8 cellular contexts compared by ENCODE assay signal in the genomic region with DNA sequence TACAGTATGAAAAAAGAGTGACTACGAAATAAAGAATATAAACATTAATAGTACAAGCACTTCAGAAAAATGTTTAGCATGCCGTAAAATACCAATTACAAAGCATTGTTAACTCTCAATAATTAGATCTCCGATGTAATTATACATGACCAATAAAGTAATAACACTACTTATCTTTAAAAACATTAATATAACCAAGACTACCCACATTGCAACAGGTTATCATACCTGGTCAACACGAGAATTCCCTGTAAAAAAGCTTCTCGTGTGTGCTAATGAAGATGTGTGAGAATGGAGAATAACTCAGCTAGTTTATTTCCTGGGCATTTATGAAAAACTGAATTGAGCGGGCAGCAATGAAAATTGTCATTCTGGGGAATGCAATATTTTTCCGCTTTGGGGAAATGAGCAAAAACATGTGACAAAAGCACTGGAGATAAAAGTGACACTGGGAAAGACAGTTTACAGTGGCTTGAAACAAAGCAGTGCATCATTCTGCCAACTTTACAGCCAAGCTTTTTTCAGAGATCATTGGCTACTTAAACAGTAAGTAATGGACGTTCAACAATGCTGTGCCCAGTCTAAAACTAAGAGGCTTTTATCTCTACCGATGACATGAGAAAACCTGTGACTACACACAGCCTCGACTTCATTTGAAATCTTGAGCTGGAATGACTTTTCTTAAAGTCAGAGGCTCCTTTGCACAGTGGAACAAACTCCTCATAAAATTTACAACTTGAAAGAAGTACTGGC. TPM values are rescaled to one million over a fixed set of nuclear protein-coding genes. Genes with fewer than 3 reads are reported as not detected.
DNase-seq lines count a peak whose midpoint lies in the region; ATAC-seq and TF ChIP-seq lines count a peak whose summit lies in the region.

No MANE protein-coding gene starts in this region.

- H3K79me2 ChIP-seq in PC-9 (ENCODE audit: low read depth) (no peaks in the 10 kb centered on the region), smooth muscle cell (ENCODE audit: low read depth) (peaks cover 18% of the 10 kb centered on the region)

- no peaks in the 10 kb centered on the region for H3K9me2 ChIP-seq in PC-9 (ENCODE audit: insufficient read depth)

- H3K36me3 ChIP-seq in PC-9 (ENCODE audit: low read depth) (no peaks in the 10 kb centered on the region; the same call in 1 of the 2 replicates), esophagus muscularis mucosa (peaks cover 0 to 4% (median 1%) of the 10 kb centered on the region in 4 donors), smooth muscle cell (ENCODE audit: low read depth) (no peaks in the 10 kb centered on the region), SJCRH30 (no peaks in the 10 kb centered on the region)

- H3K4me3 ChIP-seq in GM08714 (ENCODE audit: low read length) (peak overlapping the region; percentile 73; the same call in 1 of the 2 replicates), PC-9 (peak overlapping the region; percentile 83; the same call in 1 of the 2 replicates), esophagus muscularis mucosa (peak overlapping the region; percentile 73 to 88 (median 74)), smooth muscle cell (peak overlapping the region; percentile 58), SJCRH30 (no peak overlapping the region)

- H2AFZ ChIP-seq in PC-9 (peak overlapping the region; percentile 96; the same call in 1 of the 2 replicates), smooth muscle cell (ENCODE audit: low read depth) (peak overlapping the region; percentile 69)

- POLR2A ChIA-PET in PC-9 (lab: Charles Lee; ENCODE audit: unreplicated experiment): interaction anchor here (0.6 to 0.7 kb wide), 3 partner anchors 63 to 470 kb away, joined by 3 to 4 read pairs (median 3); no protein-coding TSS in a partner anchor

- no peak for DNase-seq in PC-9
- no peak for DNase-seq in esophagus muscularis mucosa (ENCODE audit: extremely low spot score)
- no peak for DNase-seq in smooth muscle cell (lab: John Stamatoyannopoulos, UW; ENCODE audit: unreplicated experiment)
- DNase-seq in SJCRH30: no peak
- DNase-seq in GM03348 (ENCODE audit: low spot score): no peak
- no peak for DNase-seq in DMS53 (lab: John Stamatoyannopoulos, UW)

- CTCF ChIA-PET in PC-9 (lab: Charles Lee): no interaction called here

- ATAC-seq in HG03457 (IDR thresholded peaks at IDR 0.05; ENCODE audit: unreplicated experiment): no peak

- no peak for TF ChIP-seq POLR2A in esophagus muscularis mucosa (IDR thresholded peaks at IDR 0.05; ENCODE audit: low read depth)

- peaks cover 14% of the 10 kb centered on the region for H3K4me1 ChIP-seq in PC-9 (replicated peaks; ENCODE audit: insufficient read depth)
- peaks cover 49 to 84% (median 65%) of the 10 kb centered on the region in 4 donors for H3K4me1 ChIP-seq in esophagus muscularis mucosa
- peaks cover 23% of the 10 kb centered on the region for H3K4me1 ChIP-seq in smooth muscle cell (ENCODE audit: low read depth)
- peaks cover 51% of the 10 kb centered on the region for H3K4me1 ChIP-seq in SJCRH30

- H3K9ac ChIP-seq in smooth muscle cell (ENCODE audit: low read depth): no peak overlapping the region

- H3K9me3 ChIP-seq in PC-9 (ENCODE audit: insufficient read depth, low read depth) (no peaks in the 10 kb centered on the region), esophagus muscularis mucosa (no peaks in the 10 kb centered on the region), smooth muscle cell (replicated peaks; ENCODE audit: low read depth) (no peaks in the 10 kb centered on the region), SJCRH30 (replicated peaks) (no peaks in the 10 kb centered on the region)

- 48% methylated on average over 10 of the region's 10 CpGs for WGBS in esophagus muscularis mucosa
- WGBS in smooth muscle cell (ENCODE audit: low lambda C conversion rate): 56% methylated on average over 10 of the region's 10 CpGs

- no peaks in the 10 kb centered on the region for H4K20me1 ChIP-seq in PC-9 (ENCODE audit: insufficient read depth)
- no peaks in the 10 kb centered on the region for H4K20me1 ChIP-seq in smooth muscle cell (ENCODE audit: low read depth)

- no TSS peak for BruUV-seq in PC-9 (replicated peaks; lab: Mats Ljungman, UMichigan)

- no peak for TF ChIP-seq EP300 in esophagus muscularis mucosa (IDR thresholded peaks at IDR 0.05)

- intact Hi-C loops in PC-9 (cut with micrococcal nuclease; ENCODE audit: unreplicated experiment) (loop anchor here (5.0 kb wide), 1 partner anchor 113 kb away; no protein-coding TSS in a partner anchor), esophagus muscularis mucosa (cut with DNase I) (loop anchor here (5.0 kb wide), 1 partner anchor 42 kb away; no protein-coding TSS in a partner anchor)

- H3K27me3 ChIP-seq in PC-9 (ENCODE audit: insufficient read depth, low read depth) (no peaks in the 10 kb centered on the region), esophagus muscularis mucosa (no peaks in the 10 kb centered on the region), smooth muscle cell (ENCODE audit: low read depth) (no peaks in the 10 kb centered on the region), SJCRH30 (no peaks in the 10 kb centered on the region)

- peaks cover 9% of the 10 kb centered on the region for H3F3A ChIP-seq in PC-9 (ENCODE audit: insufficient read depth, low read depth)
- peaks cover 19% of the 10 kb centered on the region for H3F3A ChIP-seq in smooth muscle cell (ENCODE audit: low read depth)

- H3K27ac ChIP-seq in PC-9 (no peak overlapping the region), esophagus muscularis mucosa (replicated peaks in 1 of 4) (peak overlapping the region in 1 of 4 donors; percentile 100), smooth muscle cell (ENCODE audit: low read depth) (peak overlapping the region; percentile 95), SJCRH30 (no peak overlapping the region; the same call in 1 of the 2 replicates)

- H3K4me2 ChIP-seq in PC-9 (peak overlapping the region; percentile 98), smooth muscle cell (peak overlapping the region; percentile 87)

- TF ChIP-seq CTCF in PC-9 (conservative IDR thresholded peaks at IDR 0.05) (no peak), esophagus muscularis mucosa (IDR thresholded peaks at IDR 0.05) (no peak), smooth muscle cell (IDR thresholded peaks at IDR 0.05; ENCODE audit: borderline replicate concordance, insufficient read depth, poor library complexity, severe bottlenecking) (no peak)

RNA-seq across cellular contexts. Expression of gene ITPKB, which starts 34.7 kb away (rescaled TPM):
- total RNA-seq in PC-9 (2021): 12.2 and 13.4 TPM in 2 replicates
- 100 to 1,000 TPM in 2 of 4 donors, 10 to 100 TPM in 2; 71.1 to 156 (median 116) TPM for total RNA-seq in esophagus muscularis mucosa
- 8.9 and 12.5 TPM in 2 replicates for total RNA-seq in smooth muscle cell
- 11.4 and 12.2 TPM in 2 replicates for polyA plus RNA-seq in smooth muscle cell
- 22.5 and 23.2 TPM in 2 replicates for total RNA-seq in SJCRH30 (2014; rRNA removed; shearing (Covaris generic))
